Comparison of ENCODE assay signal across 14 cellular contexts in the genomic region with DNA sequence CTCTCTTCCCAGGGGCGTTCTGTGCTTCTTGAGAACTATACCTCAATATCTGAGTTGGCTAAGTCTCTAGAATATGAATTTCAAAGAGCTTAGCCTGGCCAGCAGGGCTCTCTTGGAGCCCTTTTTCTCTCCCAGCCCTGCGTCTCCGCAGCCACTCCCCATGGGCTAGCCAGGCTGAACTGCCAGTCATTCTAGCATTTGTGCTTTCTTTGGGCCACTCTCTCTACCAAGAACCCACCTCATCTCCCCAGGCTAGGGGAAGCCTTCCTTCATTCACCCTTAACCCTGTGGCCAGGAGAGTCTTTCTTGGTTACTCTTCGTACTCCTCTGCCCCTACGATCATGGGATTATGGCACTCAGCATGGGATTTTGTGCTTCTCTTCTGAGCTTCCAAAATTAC. TPM values are rescaled to one million over a fixed set of nuclear protein-coding genes. Genes with fewer than 3 reads are reported as not detected.
DNase-seq lines count a peak whose midpoint lies in the region; ATAC-seq lines count a peak whose summit lies in the region.
"Had no signal": no experiment of that assay in that cellular context is flagged by ENCODE, and none has a peak within 500 bp of the region (broad histone marks: within the 10 kb centered on the region; RNA-seq: fewer than 3 reads in every experiment).

No MANE protein-coding gene starts in this region.

- ATAC-seq in activated CD8-positive, alpha-beta T cell treated with anti-CD3 and anti-CD28 coated beads, Interleukin-2, amount 10 ng/mL, durations not matched to agents 7 days and 5 days: no peak
- ATAC-seq in naive thymus-derived CD4-positive, alpha-beta T cell: no peak
- ATAC-seq: foreskin keratinocyte had no signal

- intact Hi-C loops in naive thymus-derived CD4-positive, alpha-beta T cell (cut with micrococcal nuclease): loop anchor here (1.0 to 10.0 kb wide), 5 partner anchors 9 to 812 kb away; partner anchors contain the start of genes MX1 (in 1 of the 2) and PKNOX1 (in 1 of the 2)

- H3K9me3 ChIP-seq in BLaER1 treated with 17β-estradiol and CSF1 and Interleukin-3, amounts not matched to agents 10 nM and 100 nM (replicated peaks in 1 of 11): no peaks in the 10 kb centered on the region
- H3K9me3 ChIP-seq in CD8-positive, alpha-beta memory T cell (ENCODE audit: low read length): no peaks in the 10 kb centered on the region
- no peaks in the 10 kb centered on the region for H3K9me3 ChIP-seq in naive thymus-derived CD4-positive, alpha-beta T cell (ENCODE audit: control insufficient read depth in 2 of 3, low read length in 3 of 3)

- no peak overlapping the region for H3K4me3 ChIP-seq in BLaER1 treated with 17β-estradiol and CSF1 and Interleukin-3, amounts not matched to agents 10 nM and 100 nM
- peak overlapping the region; percentile 10 for H3K4me3 ChIP-seq in CD8-positive, alpha-beta memory T cell (ENCODE audit: low read length)
- peak overlapping the region; percentile 14 for H3K4me3 ChIP-seq in naive thymus-derived CD4-positive, alpha-beta T cell (ENCODE audit: low read length)

- CTCF ChIA-PET in CD8-positive, alpha-beta memory T cell (lab: Charles Lee): interaction anchor here (0.6 to 4.0 kb wide), 10 partner anchors 9 to 91 kb away, joined by 3 to 21 read pairs (median 6); no protein-coding TSS in a partner anchor
- CTCF ChIA-PET in activated CD8-positive, alpha-beta T cell treated with anti-CD3 and anti-CD28 coated beads, Interleukin-2, amount 10 ng/mL, durations not matched to agents 7 days and 5 days (lab: Charles Lee): interaction anchor here (1.0 to 5.4 kb wide), 12 partner anchors 8 to 213 kb away, joined by 3 to 81 read pairs (median 12); no protein-coding TSS in a partner anchor
- CTCF ChIA-PET in naive thymus-derived CD4-positive, alpha-beta T cell (lab: Charles Lee): interaction anchor here (0.8 to 5.8 kb wide), 5 partner anchors 18 to 68 kb away, joined by 3 to 39 read pairs (median 3); partner anchors contain the start of gene ABCG1

- H3K4me2 ChIP-seq in BLaER1 treated with 17β-estradiol and CSF1 and Interleukin-3, amounts not matched to agents 10 nM and 100 nM: peak overlapping the region; percentile 95 to 100 (median 99)

- DNase-seq in CD8-positive, alpha-beta memory T cell: no peak
- DNase-seq in activated CD8-positive, alpha-beta T cell treated with anti-CD3 and anti-CD28 coated beads, Interleukin-2, amount 10 ng/mL, durations not matched to agents 7 days and 5 days: no peak
- no peak for DNase-seq in naive thymus-derived CD4-positive, alpha-beta T cell
- no peak for DNase-seq in effector CD8-positive, alpha-beta T cell (lab: John Stamatoyannopoulos, UW)
- DNase-seq in A172 (ENCODE audit: low spot score): no peak
- no peak for DNase-seq in epidermal melanocyte (ENCODE audit: insufficient read length, low spot score)
- no peak for DNase-seq in NCI-H774 (lab: John Stamatoyannopoulos, UW)
- DNase-seq: C1 segment of cervical spinal cord, endodermal cell, foreskin keratinocyte, NCI-H1105, NCI-H2171 had no signal

- peak overlapping the region in 3 of 11 experiments; percentile 88 to 91 (median 89); a peak in 3 of 22 replicates for H3K9ac ChIP-seq in BLaER1 treated with 17β-estradiol and CSF1 and Interleukin-3, amounts not matched to agents 10 nM and 100 nM
- H3K9ac ChIP-seq: parathyroid adenoma had no signal

- no peaks in the 10 kb centered on the region for H3K36me3 Mint-ChIP-seq in CD8-positive, alpha-beta memory T cell
- no peaks in the 10 kb centered on the region for H3K36me3 Mint-ChIP-seq in activated CD8-positive, alpha-beta T cell treated with anti-CD3 and anti-CD28 coated beads, Interleukin-2, amount 10 ng/mL, durations not matched to agents 7 days and 5 days (ENCODE audit: low read depth)
- H3K36me3 Mint-ChIP-seq in naive thymus-derived CD4-positive, alpha-beta T cell: peaks cover 0 to 7% (median under 1%) of the 10 kb centered on the region in 5 donors

- peaks cover 6 to 68% (median 36%) of the 10 kb centered on the region in 11 experiments; a peak in 18 of 22 replicates for H4K20me1 ChIP-seq in BLaER1 treated with 17β-estradiol and CSF1 and Interleukin-3, amounts not matched to agents 10 nM and 100 nM

- peaks cover 0 to 3% of the 10 kb centered on the region in 2 donors for H3K27me3 Mint-ChIP-seq in CD8-positive, alpha-beta memory T cell
- no peaks in the 10 kb centered on the region for H3K27me3 Mint-ChIP-seq in activated CD8-positive, alpha-beta T cell treated with anti-CD3 and anti-CD28 coated beads, Interleukin-2, amount 10 ng/mL, durations not matched to agents 7 days and 5 days (ENCODE audit: low read depth)
- no peaks in the 10 kb centered on the region for H3K27me3 Mint-ChIP-seq in naive thymus-derived CD4-positive, alpha-beta T cell

- 0 out of 22 replicates have a peak, but pooled peaks cover 0 to 7% (median 0%) of the 10 kb centered on the region in 11 experiments for H3K36me3 ChIP-seq in BLaER1 treated with 17β-estradiol and CSF1 and Interleukin-3, amounts not matched to agents 10 nM and 100 nM
- no peaks in the 10 kb centered on the region for H3K36me3 ChIP-seq in CD8-positive, alpha-beta memory T cell (ENCODE audit: insufficient read depth, low read length)
- H3K36me3 ChIP-seq in naive thymus-derived CD4-positive, alpha-beta T cell (ENCODE audit: control insufficient read depth in 2 of 3, insufficient read depth in 3 of 3, low read length in 3 of 3): no peaks in the 10 kb centered on the region

- peaks cover 71 to 84% (median 73%) of the 10 kb centered on the region in 3 donors for H3K4me1 Mint-ChIP-seq in CD8-positive, alpha-beta memory T cell
- peaks cover 74% of the 10 kb centered on the region for H3K4me1 Mint-ChIP-seq in activated CD8-positive, alpha-beta T cell treated with anti-CD3 and anti-CD28 coated beads, Interleukin-2, amount 10 ng/mL, durations not matched to agents 7 days and 5 days (ENCODE audit: low read depth)
- H3K4me1 Mint-ChIP-seq in naive thymus-derived CD4-positive, alpha-beta T cell: peaks cover 59 to 82% (median 73%) of the 10 kb centered on the region in 7 donors

- POLR2A ChIA-PET in CD8-positive, alpha-beta memory T cell (lab: Charles Lee): interaction anchor here (1.6 kb wide), 1 partner anchor 49 kb away, joined by 5 read pairs; no protein-coding TSS in a partner anchor
- POLR2A ChIA-PET in activated CD8-positive, alpha-beta T cell treated with anti-CD3 and anti-CD28 coated beads, Interleukin-2, amount 10 ng/mL, durations not matched to agents 7 days and 5 days (lab: Charles Lee): interaction anchor here (0.8 to 7.4 kb wide), 7 partner anchors 8 to 166 kb away, joined by 3 to 104 read pairs (median 15); partner anchors contain the start of genes ABCG1 and UBASH3A
- POLR2A ChIA-PET in naive thymus-derived CD4-positive, alpha-beta T cell (lab: Charles Lee): interaction anchor here (1.2 to 2.5 kb wide), 3 partner anchors 17 to 73 kb away, joined by 3 to 11 read pairs (median 6); no protein-coding TSS in a partner anchor

- peaks cover 78 to 100% (median 96%) of the 10 kb centered on the region in 10 experiments for H3K4me1 ChIP-seq in BLaER1 treated with 17β-estradiol and CSF1 and Interleukin-3, amounts not matched to agents 10 nM and 100 nM
- peaks cover 78% of the 10 kb centered on the region for H3K4me1 ChIP-seq in CD8-positive, alpha-beta memory T cell (ENCODE audit: insufficient read depth, low read length)
- peaks cover 70 to 73% of the 10 kb centered on the region in 2 donors for H3K4me1 ChIP-seq in naive thymus-derived CD4-positive, alpha-beta T cell (ENCODE audit: control insufficient read depth in 2 of 2, insufficient read depth in 2 of 2, low read length in 2 of 2)

- no peaks in the 10 kb centered on the region for H3K9me3 Mint-ChIP-seq in CD8-positive, alpha-beta memory T cell
- no peaks in the 10 kb centered on the region for H3K9me3 Mint-ChIP-seq in activated CD8-positive, alpha-beta T cell treated with anti-CD3 and anti-CD28 coated beads, Interleukin-2, amount 10 ng/mL, durations not matched to agents 7 days and 5 days (ENCODE audit: insufficient read depth)
- H3K9me3 Mint-ChIP-seq in naive thymus-derived CD4-positive, alpha-beta T cell: peaks cover 0 to 2% (median 0%) of the 10 kb centered on the region in 11 donors
- H3K9me3 Mint-ChIP-seq: endodermal cell had no signal

- peak overlapping the region in 9 of 11 experiments; percentile 22 to 98 (median 96); a peak in 12 of 22 replicates for H3K27ac ChIP-seq in BLaER1 treated with 17β-estradiol and CSF1 and Interleukin-3, amounts not matched to agents 10 nM and 100 nM
- H3K27ac ChIP-seq in CD8-positive, alpha-beta memory T cell (ENCODE audit: low read depth, low read length): peak overlapping the region; percentile 33
- H3K27ac ChIP-seq in naive thymus-derived CD4-positive, alpha-beta T cell (ENCODE audit: low read depth, low read length): peak overlapping the region; percentile 84
- H3K27ac ChIP-seq: foreskin keratinocyte had no signal

- peaks cover 0 to 18% (median 3%) of the 10 kb centered on the region in 11 experiments; a peak in 5 of 22 replicates for H3K27me3 ChIP-seq in BLaER1 treated with 17β-estradiol and CSF1 and Interleukin-3, amounts not matched to agents 10 nM and 100 nM
- H3K27me3 ChIP-seq in CD8-positive, alpha-beta memory T cell (ENCODE audit: insufficient read depth, low read length, poor library complexity, severe bottlenecking): no peaks in the 10 kb centered on the region
- no peaks in the 10 kb centered on the region for H3K27me3 ChIP-seq in naive thymus-derived CD4-positive, alpha-beta T cell (ENCODE audit: control insufficient read depth in 2 of 2, insufficient read depth in 2 of 2, low read length in 2 of 2)

- peak overlapping the region; percentile 81 to 99 (median 96) for H3K27ac Mint-ChIP-seq in CD8-positive, alpha-beta memory T cell
- peak overlapping the region; percentile 75 for H3K27ac Mint-ChIP-seq in activated CD8-positive, alpha-beta T cell treated with anti-CD3 and anti-CD28 coated beads, Interleukin-2, amount 10 ng/mL, durations not matched to agents 7 days and 5 days
- H3K27ac Mint-ChIP-seq in naive thymus-derived CD4-positive, alpha-beta T cell: peak overlapping the region; percentile 37 to 99 (median 86)
- H3K27ac Mint-ChIP-seq: endodermal cell had no signal

- peak overlapping the region; percentile 53 to 90 (median 60) for H3K4me3 Mint-ChIP-seq in CD8-positive, alpha-beta memory T cell
- H3K4me3 Mint-ChIP-seq in activated CD8-positive, alpha-beta T cell treated with anti-CD3 and anti-CD28 coated beads, Interleukin-2, amount 10 ng/mL, durations not matched to agents 7 days and 5 days: peak overlapping the region; percentile 47
- peak overlapping the region; percentile 58 to 86 (median 75) for H3K4me3 Mint-ChIP-seq in naive thymus-derived CD4-positive, alpha-beta T cell
- H3K4me3 Mint-ChIP-seq: endodermal cell had no signal

RNA-seq across cellular contexts. Expression of gene ABCG1, which starts 18.2 kb away (rescaled TPM):
- 1 to 10 TPM; 3.7 to 3.8 TPM for total RNA-seq in CD8-positive, alpha-beta memory T cell
- 15.7 TPM for polyA plus RNA-seq in CD8-positive, alpha-beta memory T cell
- 1 to 10 TPM; 6.7 to 8.0 TPM for total RNA-seq in activated CD8-positive, alpha-beta T cell treated with anti-CD3 and anti-CD28 coated beads, Interleukin-2, amount 10 ng/mL, durations not matched to agents 7 days and 5 days
- 10 to 100 TPM in 3 of 5 experiments, under 1 TPM in 2; 0.67 to 49.7 (median 17.0) TPM for total RNA-seq in naive thymus-derived CD4-positive, alpha-beta T cell
- 10 to 100 TPM; 11.1 to 25.3 TPM for polyA plus RNA-seq in naive thymus-derived CD4-positive, alpha-beta T cell
- total RNA-seq in A172 (2014; rRNA removed; shearing (Covaris generic)): 2.5 and 2.9 TPM in 2 replicates

Comparison
In these comparisons a context has a peak if more than half of its experiments do, and no peak if none do; other contexts are left out.
1. H3K27ac ChIP-seq: peak in every context shown above with its lines; median percentile 96 in BLaER1 treated with 17β-estradiol and CSF1 and Interleukin-3, amounts not matched to agents 10 nM and 100 nM; 84 in naive thymus-derived CD4-positive, alpha-beta T cell; 33 in CD8-positive, alpha-beta memory T cell.
2. H3K4me3 ChIP-seq: peak in CD8-positive, alpha-beta memory T cell (single experiment) and naive thymus-derived CD4-positive, alpha-beta T cell (single experiment); none in BLaER1 treated with 17β-estradiol and CSF1 and Interleukin-3, amounts not matched to agents 10 nM and 100 nM (0 of 10).
3. Peak in every context shown above with its lines, with median percentiles within 50 percentile points of each other: H3K27ac Mint-ChIP-seq and H3K4me3 Mint-ChIP-seq.